In the genomic region with DNA sequence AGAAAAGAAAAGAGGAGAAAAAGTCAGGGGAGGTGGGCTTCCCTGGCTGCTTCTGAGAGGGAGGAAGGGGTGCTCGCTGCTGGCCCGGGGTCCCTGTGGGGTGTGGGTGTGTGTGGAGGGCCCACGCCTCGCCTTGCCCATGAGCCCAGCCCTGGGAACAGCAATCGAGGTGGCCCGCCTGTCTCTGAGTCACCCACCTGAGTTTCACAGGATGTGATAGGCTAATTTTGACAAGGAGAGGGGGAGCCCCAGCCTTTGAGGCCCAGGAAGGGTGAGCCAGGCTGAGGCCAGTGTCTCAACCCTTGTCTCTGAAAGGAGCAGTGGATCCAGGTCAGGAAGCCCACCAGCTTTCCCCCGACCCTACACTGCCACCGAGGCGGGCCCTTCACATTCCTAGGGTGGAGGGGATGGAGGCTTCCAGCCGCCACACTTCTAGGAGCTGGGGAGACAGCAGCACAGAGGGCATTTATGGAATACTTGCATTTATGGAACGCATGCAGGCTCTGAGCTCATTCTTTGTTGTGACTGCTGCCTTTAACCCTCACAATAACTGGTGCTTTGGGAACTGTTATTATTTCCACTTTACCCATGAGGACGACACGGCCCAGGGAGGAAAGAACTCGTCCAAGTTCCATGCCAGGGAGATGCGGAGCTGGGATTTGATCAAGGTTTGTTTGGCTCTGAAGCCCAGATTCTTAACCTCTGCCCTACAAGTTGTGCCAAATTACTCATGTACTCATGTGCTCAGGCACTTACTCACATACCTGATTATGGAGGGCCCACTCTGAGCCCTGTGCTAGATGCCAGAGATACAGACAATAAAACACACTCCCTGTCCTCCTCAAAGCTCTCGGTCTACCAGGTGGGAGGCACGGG, we compare ENCODE assay signal across 9 cellular contexts. TPM values are rescaled to one million over a fixed set of nuclear protein-coding genes. Genes with fewer than 3 reads are reported as not detected.
A peak's percentile ranks its signal among the peaks of the same experiment; 100 is the strongest.
DNase-seq lines count a peak whose midpoint lies in the region; ATAC-seq and TF ChIP-seq lines count a peak whose summit lies in the region.
"Had no signal": no experiment of that assay in that cellular context is flagged by ENCODE, and none has a peak within 500 bp of the region (broad histone marks: within the 10 kb centered on the region; RNA-seq: fewer than 3 reads in every experiment).

No MANE protein-coding gene starts in this region.

- H2BK20ac ChIP-seq in IMR-90 (ENCODE audit: low read depth, low read length) = no peak overlapping the region

- H3K18ac ChIP-seq in IMR-90 (ENCODE audit: low read depth, low read length) = no peak overlapping the region

- H2AK9ac ChIP-seq in IMR-90 (replicated peaks; ENCODE audit: low read depth, low read length, poor library complexity) = no peak overlapping the region

- H2BK15ac ChIP-seq in IMR-90 (ENCODE audit: low read depth, low read length) = no peak overlapping the region

- no peak overlapping the region for H2BK120ac ChIP-seq in IMR-90 (ENCODE audit: low read depth, low read length)

- no peak overlapping the region for H3K9ac ChIP-seq in IMR-90 (ENCODE audit: low read depth, low read length)

- no peaks in the 10 kb centered on the region for H3K36me3 Mint-ChIP-seq in activated T-helper 1 cell treated with anti-CD3 and anti-CD28 coated beads, Interleukin-12 subunit alpha, Interleukin-12 subunit beta, Interleukin-2, Interleukin-4 antibody, amounts not matched to agents 30 ng/mL and 10 ng/mL and 1 ng/mL, durations not matched to agents 14 hours and 24 hours and 36 hours (ENCODE audit: low read depth)

- ATAC-seq in IMR-90 (ENCODE audit: low read depth) = peak; percentile 79
- ATAC-seq in sciatic nerve = peak; percentile 30

- CTCF ChIA-PET in IMR-90 (lab: Yijun Ruan, JAX) = interaction anchor here (0.7 kb wide), 1 partner anchor 144 kb away, joined by 3 read pairs; no protein-coding TSS in a partner anchor

- no peak overlapping the region for H3K27ac ChIP-seq in IMR-90 (ENCODE audit: insufficient read depth, low read length)

- peak overlapping the region; percentile 66 for H2AFZ ChIP-seq in IMR-90 (replicated peaks; ENCODE audit: low read length, poor library complexity)

- peaks cover 7% of the 10 kb centered on the region; the same call in 1 of the 2 replicates for H3K9me1 ChIP-seq in IMR-90 (ENCODE audit: insufficient read depth, low read length)

- no peak overlapping the region for H3K56ac ChIP-seq in IMR-90 (ENCODE audit: extremely low read depth, insufficient read depth, low read length)

- H3K9me3 ChIP-seq in IMR-90 (ENCODE audit: control insufficient read depth, insufficient read depth, low read length) = no peaks in the 10 kb centered on the region; the same call in 1 of the 2 replicates

- H3K4me1 Mint-ChIP-seq in activated T-helper 1 cell treated with anti-CD3 and anti-CD28 coated beads, Interleukin-12 subunit alpha, Interleukin-12 subunit beta, Interleukin-2, Interleukin-4 antibody, amounts not matched to agents 30 ng/mL and 10 ng/mL and 1 ng/mL, durations not matched to agents 14 hours and 24 hours and 36 hours (ENCODE audit: low read depth) = peaks cover 4% of the 10 kb centered on the region

- TF ChIP-seq RAD21 in IMR-90 (IDR thresholded peaks at IDR 0.05; ENCODE audit: low read length) = no peak

- no peak overlapping the region for H2AK5ac ChIP-seq in IMR-90 (ENCODE audit: low read depth, low read length)

- POLR2A ChIA-PET in IMR-90 (lab: Charles Lee; ENCODE audit: unreplicated experiment) = no interaction called here

- peaks cover 6% of the 10 kb centered on the region for H3K27me3 Mint-ChIP-seq in activated T-helper 1 cell treated with anti-CD3 and anti-CD28 coated beads, Interleukin-12 subunit alpha, Interleukin-12 subunit beta, Interleukin-2, Interleukin-4 antibody, amounts not matched to agents 30 ng/mL and 10 ng/mL and 1 ng/mL, durations not matched to agents 14 hours and 24 hours and 36 hours (ENCODE audit: insufficient read depth)

- BruUV-seq in IMR-90 (replicated peaks; lab: Mats Ljungman, UMichigan) = no TSS peak

- no peak overlapping the region for H2BK5ac ChIP-seq in IMR-90 (ENCODE audit: low read depth, low read length, poor library complexity, severe bottlenecking)

- H3K4me1 ChIP-seq in IMR-90 (ENCODE audit: control insufficient read depth, insufficient read depth, low read length) = peaks cover 2% of the 10 kb centered on the region; the same call in 1 of the 2 replicates

- H4K20me1 ChIP-seq in IMR-90 (ENCODE audit: insufficient read depth, low read length) = no peaks in the 10 kb centered on the region

- intact Hi-C loops in IMR-90 (cut with micrococcal nuclease) (no loop called here), sciatic nerve (cut with DNase I) (no loop called here)
- intact Hi-C loops in activated T-helper 1 cell treated with anti-CD3 and anti-CD28 coated beads, Interleukin-12 subunit alpha, Interleukin-12 subunit beta, Interleukin-2, Interleukin-4 antibody, amounts not matched to agents 30 ng/mL and 10 ng/mL and 1 ng/mL, durations not matched to agents 14 hours and 24 hours and 36 hours (cut with micrococcal nuclease) = no loop called here

- no peak overlapping the region for H4K91ac ChIP-seq in IMR-90 (ENCODE audit: insufficient read depth, low read depth, low read length)

- no peaks in the 10 kb centered on the region for H3K36me3 ChIP-seq in IMR-90 (ENCODE audit: control insufficient read depth, insufficient read depth, low read length)

- no peak overlapping the region for H3K4me2 ChIP-seq in IMR-90 (ENCODE audit: low read depth, low read length)

- H3K4me3 Mint-ChIP-seq in activated T-helper 1 cell treated with anti-CD3 and anti-CD28 coated beads, Interleukin-12 subunit alpha, Interleukin-12 subunit beta, Interleukin-2, Interleukin-4 antibody, amounts not matched to agents 30 ng/mL and 10 ng/mL and 1 ng/mL, durations not matched to agents 14 hours and 24 hours and 36 hours = no peak overlapping the region
- H3K4me3 Mint-ChIP-seq: activated CD4-positive, alpha-beta T cell treated with anti-CD3 and anti-CD28 coated beads, Interleukin-2, amount 10 ng/mL, durations not matched to agents 24 days and 14 days had no signal

- no peak overlapping the region for H3K14ac ChIP-seq in IMR-90 (replicated peaks; ENCODE audit: low read depth, low read length)

- H3K27ac Mint-ChIP-seq in activated T-helper 1 cell treated with anti-CD3 and anti-CD28 coated beads, Interleukin-12 subunit alpha, Interleukin-12 subunit beta, Interleukin-2, Interleukin-4 antibody, amounts not matched to agents 30 ng/mL and 10 ng/mL and 1 ng/mL, durations not matched to agents 14 hours and 24 hours and 36 hours = no peak overlapping the region
- H3K27ac Mint-ChIP-seq: activated CD4-positive, alpha-beta T cell treated with anti-CD3 and anti-CD28 coated beads, Interleukin-2, amount 10 ng/mL, durations not matched to agents 24 days and 14 days had no signal

- TF ChIP-seq POLR2A in IMR-90 (IDR thresholded peaks at IDR 0.05; ENCODE audit: low read depth, low read length) = no peak

- no peaks in the 10 kb centered on the region for H3K9me3 Mint-ChIP-seq in activated T-helper 1 cell treated with anti-CD3 and anti-CD28 coated beads, Interleukin-12 subunit alpha, Interleukin-12 subunit beta, Interleukin-2, Interleukin-4 antibody, amounts not matched to agents 30 ng/mL and 10 ng/mL and 1 ng/mL, durations not matched to agents 14 hours and 24 hours and 36 hours
- H3K9me3 Mint-ChIP-seq: activated CD4-positive, alpha-beta T cell treated with anti-CD3 and anti-CD28 coated beads, Interleukin-2, amount 10 ng/mL, durations not matched to agents 24 days and 14 days had no signal

- in situ Hi-C loops in IMR-90 (cut with MboI; ENCODE audit: low sequenced_read_pairs) = no loop called here

- TF ChIP-seq CTCF in IMR-90 (conservative IDR thresholded peaks at IDR 0.05; ENCODE audit: low read depth, low read length) (no peak), epithelial cell of proximal tubule (conservative IDR thresholded peaks at IDR 0.05; ENCODE audit: low read depth, low read length) (no peak)

- H3K4me3 ChIP-seq in IMR-90 (ENCODE audit: insufficient read depth, low read depth, low read length) = no peak overlapping the region
- no peak overlapping the region for H3K4me3 ChIP-seq in epithelial cell of proximal tubule (ENCODE audit: low read depth, low read length)

- H3K4ac ChIP-seq in IMR-90 (ENCODE audit: low read depth, low read length) = no peak overlapping the region

- no peak overlapping the region for H3K23ac ChIP-seq in IMR-90 (ENCODE audit: low read depth, low read length)

- DNase-seq in ELR (ENCODE audit: low read depth) (peak; percentile 70), IMR-90 (peak; percentile 47), epithelial cell of proximal tubule (ENCODE audit: low read depth) (peak; percentile 88), sciatic nerve (ENCODE audit: low spot score) (no peak), amygdala (lab: John Stamatoyannopoulos, UW) (no peak), NCI-H128 (lab: John Stamatoyannopoulos, UW; ENCODE audit: unreplicated experiment) (no peak), NCI-H1105 treated with DMSO at 0.1 percent for 48 hours (lab: John Stamatoyannopoulos, UW) (no peak)
- no peak for DNase-seq in activated T-helper 1 cell treated with anti-CD3 and anti-CD28 coated beads, Interleukin-12 subunit alpha, Interleukin-12 subunit beta, Interleukin-2, Interleukin-4 antibody, amounts not matched to agents 30 ng/mL and 10 ng/mL and 1 ng/mL, durations not matched to agents 14 hours and 24 hours and 36 hours (ENCODE audit: low spot score)
- DNase-seq: activated CD4-positive, alpha-beta T cell treated with anti-CD3 and anti-CD28 coated beads, Interleukin-2, amount 10 ng/mL, durations not matched to agents 24 days and 14 days had no signal

- WGBS in IMR-90 (ENCODE audit: extremely low coverage in 2 of 2, insufficient read length in 1 of 2), 2 experiments = no CpG with 5 or more reads among the region's 17 CpGs

- peaks cover 11% of the 10 kb centered on the region for H3K27me3 ChIP-seq in IMR-90 (ENCODE audit: control insufficient read depth, insufficient read depth, low read length)

- H4K5ac ChIP-seq in IMR-90 (ENCODE audit: low read depth, low read length) = no peak overlapping the region

- H3K79me1 ChIP-seq in IMR-90 (ENCODE audit: low read depth in 1 of 2, low read length in 2 of 2) = no peaks in the 10 kb centered on the region

- dilution Hi-C loops in IMR-90 (cut with HindIII; ENCODE audit: low sequenced_read_pairs, unreplicated experiment) = no loop called here

- no peak overlapping the region for H4K8ac ChIP-seq in IMR-90 (ENCODE audit: low read depth in 2 of 2, low read length in 2 of 2)

TF ChIP-seq in IMR-90, 13 proteins besides CTCF, POLR2A, EP300 and RAD21:
- TF ChIP-seq MAZ (IDR thresholded peaks at IDR 0.05; ENCODE audit: borderline replicate concordance, low read depth, low read length) (no peak), BHLHE40 (IDR thresholded peaks at IDR 0.05; ENCODE audit: low read depth, low read length) (peak; percentile 72)

RNA-seq across cellular contexts. Expression of gene IFNLR1, which starts 49.3 kb away (rescaled TPM):
- total RNA-seq in IMR-90 (2012; rRNA removed) = not detected in 2 replicates
- polyA plus RNA-seq in IMR-90 (2012; rRNA removed) = not detected in 2 replicates
- polyA plus RNA-seq in IMR-90 (2012; cell fraction: cytosol; rRNA removed) = not detected in 2 replicates
- not detected in 2 replicates for polyA plus RNA-seq in IMR-90 (2012; cell fraction: nucleus; rRNA removed; ENCODE audit: low replicate concordance)
- total RNA-seq in epithelial cell of proximal tubule = 3.6 and 4.2 TPM in 2 replicates
- total RNA-seq in sciatic nerve = 0.49 TPM
- total RNA-seq in activated T-helper 1 cell treated with anti-CD3 and anti-CD28 coated beads, Interleukin-12 subunit alpha, Interleukin-12 subunit beta, Interleukin-2, Interleukin-4 antibody, amounts not matched to agents 30 ng/mL and 10 ng/mL and 1 ng/mL, durations not matched to agents 14 hours and 24 hours and 36 hours = 2.2 and 3.1 TPM in 2 replicates

Comparison
In these comparisons a context has a peak if more than half of its experiments do, and no peak if none do; other contexts are left out.
1. DNase-seq: peak in ELR (single experiment), IMR-90 (single experiment) and epithelial cell of proximal tubule (single experiment); none in sciatic nerve (single experiment), amygdala (0 of 56), NCI-H128 (single experiment), NCI-H1105 treated with DMSO at 0.1 percent for 48 hours (single experiment) and activated T-helper 1 cell treated with anti-CD3 and anti-CD28 coated beads, Interleukin-12 subunit alpha, Interleukin-12 subunit beta, Interleukin-2, Interleukin-4 antibody, amounts not matched to agents 30 ng/mL and 10 ng/mL and 1 ng/mL, durations not matched to agents 14 hours and 24 hours and 36 hours (single experiment).